In the genomic region with DNA sequence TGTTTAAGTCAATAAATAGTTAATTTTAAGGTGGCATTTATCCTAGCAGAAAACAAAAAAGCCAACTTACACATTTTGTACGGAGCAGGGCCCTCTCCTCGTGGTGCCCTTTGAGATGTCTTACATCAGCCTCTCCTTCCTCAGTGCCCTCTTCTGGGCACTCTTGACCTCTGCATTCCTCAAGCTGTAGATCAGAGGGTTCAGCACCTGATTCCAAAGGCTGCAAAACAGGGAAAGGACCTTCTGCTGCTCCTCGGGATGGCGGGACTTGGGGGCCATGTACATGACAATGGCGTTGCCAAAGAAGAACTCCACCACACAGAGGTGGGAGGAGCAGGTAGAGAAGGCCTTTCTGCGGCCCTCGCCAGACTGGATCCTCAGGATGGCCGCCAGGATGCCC, we compare ENCODE assay signal across 42 cellular contexts. TPM values are rescaled to one million over a fixed set of nuclear protein-coding genes. Genes with fewer than 3 reads are reported as not detected.
"Had no signal": no experiment of that assay in that cellular context is flagged by ENCODE, and none has a peak within 500 bp of the region (broad histone marks: within the 10 kb centered on the region; RNA-seq: fewer than 3 reads in every experiment).

No MANE protein-coding gene starts in this region.

- FAIRE-seq: pancreas, TTC549 had no signal

- H3K36me3 Mint-ChIP-seq: activated naive CD8-positive, alpha-beta T cell treated with anti-CD3 and anti-CD28 coated beads for 36 hours; mesothelial cell of epicardium; naive B cell; stimulated activated memory B cell treated with anti-CD40 and anti-IgM and Interleukin-4, amounts not matched to agents 10 μg/mL and 1 μg/mL and 100 μg/mL, for 72 hours; type B pancreatic cell had no signal

- H3K27me3 ChIP-seq: ascending aorta, brain microvascular endothelial cell, gastrocnemius medialis, pancreas, vagina had no signal

- DNase-seq: activated CD4-positive, alpha-beta T cell treated with anti-CD3 and anti-CD28 coated beads for 48 hours; activated CD4-positive, alpha-beta T cell treated with anti-CD3 and anti-CD28 coated beads, Interleukin-2, amount 50 U/mL, for 48 hours; activated CD8-positive, alpha-beta memory T cell treated with anti-CD3 and anti-CD28 coated beads for 24 hours; activated effector memory CD4-positive, alpha-beta T cell treated with anti-CD3 and anti-CD28 coated beads, Interleukin-2, amount 50 U/mL, for 16 hours; activated naive CD4-positive, alpha-beta T cell treated with anti-CD3 and anti-CD28 coated beads for 36 hours; activated naive CD8-positive, alpha-beta T cell treated with anti-CD3 and anti-CD28 coated beads for 36 hours; adrenal gland; brain microvascular endothelial cell; dorsolateral prefrontal cortex; effector memory CD4-positive, alpha-beta T cell; erythroblast; gastrocnemius medialis; head of caudate nucleus; hypothalamus; left ventricle myocardium inferior; naive B cell; nucleus accumbens; retina; stimulated activated CD4-positive, alpha-beta T cell treated with anti-CD3 and anti-CD28 coated beads, Interleukin-1b, Interleukin-23, amount 100 ng/mL, for 48 hours; stimulated activated CD4-positive, alpha-beta T cell treated with anti-CD3 and anti-CD28 coated beads, Interleukin-4, amount 100 ng/mL, for 4 hours; stimulated activated CD8-positive, alpha-beta memory T cell treated with anti-CD3 and anti-CD28 coated beads, Interleukin-4, amount 100 ng/mL, for 48 hours; stimulated activated naive CD8-positive, alpha-beta T cell treated with anti-CD3 and anti-CD28 coated beads, Interleukin-15, amount 100 ng/mL, for 72 hours; substantia nigra had no signal

- H3K4me3 ChIP-seq: adrenal gland, ascending aorta, coronary artery, dorsolateral prefrontal cortex, gastrocnemius medialis, left ventricle myocardium inferior, pancreas, prostate gland, smooth muscle cell, vagina had no signal

- ATAC-seq: activated CD4-positive, CD25-positive, alpha-beta regulatory T cell treated with anti-CD3 and anti-CD28 coated beads, Interleukin-2, amount 50 U/mL, for 24 hours; gastrocnemius medialis; pancreas; stimulated activated memory B cell treated with anti-CD40 and anti-IgM and Interleukin-4, amounts not matched to agents 10 μg/mL and 1 μg/mL and 100 μg/mL, for 72 hours; stimulated activated naive CD8-positive, alpha-beta T cell treated with anti-CD3 and anti-CD28 coated beads, Interleukin-15, amount 100 ng/mL, for 72 hours had no signal

- H3K27ac Mint-ChIP-seq: activated naive CD4-positive, alpha-beta T cell treated with anti-CD3 and anti-CD28 coated beads for 36 hours; activated naive CD8-positive, alpha-beta T cell treated with anti-CD3 and anti-CD28 coated beads for 36 hours; activated T-helper 1 cell treated with anti-CD3 and anti-CD28 coated beads, Interleukin-12 subunit alpha, Interleukin-12 subunit beta, Interleukin-2, Interleukin-4 antibody, amounts not matched to agents 30 ng/mL and 10 ng/mL and 1 ng/mL, durations not matched to agents 14 hours and 24 hours and 36 hours; mesothelial cell of epicardium; naive B cell; stimulated activated memory B cell treated with anti-CD40 and anti-IgM and Interleukin-4, amounts not matched to agents 10 μg/mL and 1 μg/mL and 100 μg/mL, for 72 hours; stimulated activated naive CD8-positive, alpha-beta T cell treated with anti-CD3 and anti-CD28 coated beads, Interleukin-15, amount 100 ng/mL, for 72 hours; type B pancreatic cell had no signal

- H3K36me3 ChIP-seq: adrenal gland, ascending aorta, brain microvascular endothelial cell, gastrocnemius medialis, left ventricle myocardium inferior, pancreas, prostate gland, vagina had no signal

- H3K27ac ChIP-seq: adrenal gland, ascending aorta, brain microvascular endothelial cell, coronary artery, dorsolateral prefrontal cortex, gastrocnemius medialis, left ventricle myocardium inferior, pancreas, prostate gland, vagina, VCaP had no signal

- H3K27me3 Mint-ChIP-seq: type B pancreatic cell had no signal

- H3K4me1 Mint-ChIP-seq: activated naive CD8-positive, alpha-beta T cell treated with anti-CD3 and anti-CD28 coated beads for 36 hours; mesothelial cell of epicardium; naive B cell; stimulated activated memory B cell treated with anti-CD40 and anti-IgM and Interleukin-4, amounts not matched to agents 10 μg/mL and 1 μg/mL and 100 μg/mL, for 72 hours; stimulated activated naive CD8-positive, alpha-beta T cell treated with anti-CD3 and anti-CD28 coated beads, Interleukin-15, amount 100 ng/mL, for 72 hours had no signal

- H3K4me1 ChIP-seq: adrenal gland, ascending aorta, gastrocnemius medialis, left ventricle myocardium inferior, pancreas, prostate gland, vagina had no signal

- H3K9me3 Mint-ChIP-seq: activated naive CD4-positive, alpha-beta T cell treated with anti-CD3 and anti-CD28 coated beads for 36 hours; activated naive CD8-positive, alpha-beta T cell treated with anti-CD3 and anti-CD28 coated beads for 36 hours; activated T-helper 1 cell treated with anti-CD3 and anti-CD28 coated beads, Interleukin-12 subunit alpha, Interleukin-12 subunit beta, Interleukin-2, Interleukin-4 antibody, amounts not matched to agents 30 ng/mL and 10 ng/mL and 1 ng/mL, durations not matched to agents 14 hours and 24 hours and 36 hours; stimulated activated memory B cell treated with anti-CD40 and anti-IgM and Interleukin-4, amounts not matched to agents 10 μg/mL and 1 μg/mL and 100 μg/mL, for 72 hours; stimulated activated naive CD8-positive, alpha-beta T cell treated with anti-CD3 and anti-CD28 coated beads, Interleukin-15, amount 100 ng/mL, for 72 hours; type B pancreatic cell had no signal

- H3K9me3 ChIP-seq: adrenal gland, ascending aorta, gastrocnemius medialis, left ventricle myocardium inferior, pancreas, prostate gland, vagina had no signal

- H3K4me2 ChIP-seq: smooth muscle cell had no signal

- H3K4me3 Mint-ChIP-seq: activated naive CD4-positive, alpha-beta T cell treated with anti-CD3 and anti-CD28 coated beads for 36 hours; activated naive CD8-positive, alpha-beta T cell treated with anti-CD3 and anti-CD28 coated beads for 36 hours; activated T-helper 1 cell treated with anti-CD3 and anti-CD28 coated beads, Interleukin-12 subunit alpha, Interleukin-12 subunit beta, Interleukin-2, Interleukin-4 antibody, amounts not matched to agents 30 ng/mL and 10 ng/mL and 1 ng/mL, durations not matched to agents 14 hours and 24 hours and 36 hours; mesothelial cell of epicardium; naive B cell; stimulated activated memory B cell treated with anti-CD40 and anti-IgM and Interleukin-4, amounts not matched to agents 10 μg/mL and 1 μg/mL and 100 μg/mL, for 72 hours; stimulated activated naive CD8-positive, alpha-beta T cell treated with anti-CD3 and anti-CD28 coated beads, Interleukin-15, amount 100 ng/mL, for 72 hours; type B pancreatic cell had no signal

RNA-seq across cellular contexts. Expression of a gene that starts 4.6 kb away (rescaled TPM):
- total RNA-seq: activated naive CD4-positive, alpha-beta T cell treated with anti-CD3 and anti-CD28 coated beads for 36 hours; activated naive CD8-positive, alpha-beta T cell treated with anti-CD3 and anti-CD28 coated beads for 36 hours; activated T-helper 1 cell treated with anti-CD3 and anti-CD28 coated beads, Interleukin-12 subunit alpha, Interleukin-12 subunit beta, Interleukin-2, Interleukin-4 antibody, amounts not matched to agents 30 ng/mL and 10 ng/mL and 1 ng/mL, durations not matched to agents 14 hours and 24 hours and 36 hours; adrenal gland; ascending aorta; cardiac septum; cerebellum; dorsolateral prefrontal cortex; gastrocnemius medialis; kidney epithelial cell; left ventricle myocardium inferior; lung microvascular endothelial cell; mesothelial cell of epicardium; pancreas; prostate gland; smooth muscle cell; vagina had no signal
- polyA plus RNA-seq: adrenal gland, neural cell, pancreas, smooth muscle cell, thymus had no signal

RNA-seq across cellular contexts. Expression of a gene that starts 9.0 kb away (rescaled TPM):
- total RNA-seq: activated naive CD4-positive, alpha-beta T cell treated with anti-CD3 and anti-CD28 coated beads for 36 hours; activated naive CD8-positive, alpha-beta T cell treated with anti-CD3 and anti-CD28 coated beads for 36 hours; activated T-helper 1 cell treated with anti-CD3 and anti-CD28 coated beads, Interleukin-12 subunit alpha, Interleukin-12 subunit beta, Interleukin-2, Interleukin-4 antibody, amounts not matched to agents 30 ng/mL and 10 ng/mL and 1 ng/mL, durations not matched to agents 14 hours and 24 hours and 36 hours; adrenal gland; ascending aorta; cardiac septum; cerebellum; dorsolateral prefrontal cortex; gastrocnemius medialis; kidney epithelial cell; left ventricle myocardium inferior; lung microvascular endothelial cell; mesothelial cell of epicardium; pancreas; prostate gland; smooth muscle cell; vagina had no signal
- polyA plus RNA-seq: adrenal gland, neural cell, pancreas, smooth muscle cell, thymus had no signal

RNA-seq across cellular contexts. Expression of a gene that starts 32.3 kb away (rescaled TPM):
- total RNA-seq: activated naive CD4-positive, alpha-beta T cell treated with anti-CD3 and anti-CD28 coated beads for 36 hours; activated naive CD8-positive, alpha-beta T cell treated with anti-CD3 and anti-CD28 coated beads for 36 hours; activated T-helper 1 cell treated with anti-CD3 and anti-CD28 coated beads, Interleukin-12 subunit alpha, Interleukin-12 subunit beta, Interleukin-2, Interleukin-4 antibody, amounts not matched to agents 30 ng/mL and 10 ng/mL and 1 ng/mL, durations not matched to agents 14 hours and 24 hours and 36 hours; adrenal gland; ascending aorta; cardiac septum; cerebellum; dorsolateral prefrontal cortex; gastrocnemius medialis; kidney epithelial cell; left ventricle myocardium inferior; lung microvascular endothelial cell; mesothelial cell of epicardium; pancreas; prostate gland; smooth muscle cell; vagina had no signal
- polyA plus RNA-seq: adrenal gland, neural cell, pancreas, smooth muscle cell, thymus had no signal

RNA-seq across cellular contexts. Expression of a gene that starts 48.7 kb away (rescaled TPM):
- total RNA-seq: activated naive CD4-positive, alpha-beta T cell treated with anti-CD3 and anti-CD28 coated beads for 36 hours; activated naive CD8-positive, alpha-beta T cell treated with anti-CD3 and anti-CD28 coated beads for 36 hours; activated T-helper 1 cell treated with anti-CD3 and anti-CD28 coated beads, Interleukin-12 subunit alpha, Interleukin-12 subunit beta, Interleukin-2, Interleukin-4 antibody, amounts not matched to agents 30 ng/mL and 10 ng/mL and 1 ng/mL, durations not matched to agents 14 hours and 24 hours and 36 hours; adrenal gland; ascending aorta; cardiac septum; cerebellum; dorsolateral prefrontal cortex; gastrocnemius medialis; kidney epithelial cell; left ventricle myocardium inferior; lung microvascular endothelial cell; mesothelial cell of epicardium; pancreas; prostate gland; smooth muscle cell; vagina had no signal
- polyA plus RNA-seq: adrenal gland, neural cell, smooth muscle cell had no signal
